Comparison of ENCODE assay signal across 21 cellular contexts in the genomic region with DNA sequence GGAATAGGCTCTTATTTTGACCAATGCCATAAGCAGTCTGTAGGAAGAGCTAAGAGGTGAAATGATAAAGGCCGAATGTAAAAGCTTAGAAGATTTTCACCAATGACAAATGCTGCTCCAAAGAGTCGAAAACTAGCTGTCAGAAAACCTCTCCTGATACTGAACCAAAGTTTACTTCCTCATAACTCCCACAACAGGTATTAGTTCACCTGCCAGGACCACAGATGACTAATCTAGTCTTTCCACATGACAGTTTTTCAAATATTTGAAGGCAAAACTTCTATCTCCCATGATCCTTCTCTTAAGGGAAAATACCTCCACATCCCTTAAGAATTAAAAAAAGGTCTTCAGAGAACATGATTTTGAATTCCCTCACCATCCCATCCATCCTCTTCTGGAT.
"Had no signal": no experiment of that assay in that cellular context is flagged by ENCODE, and none has a peak within 500 bp of the region (broad histone marks: within the 10 kb centered on the region; RNA-seq: fewer than 3 reads in every experiment).

No MANE protein-coding gene starts in this region.

- H3K27ac ChIP-seq: coronary artery, testis, tibial nerve had no signal

- H3K27me3 ChIP-seq: heart right ventricle, testis, tibial nerve had no signal

- H3K4me3 ChIP-seq: coronary artery, heart right ventricle, testis, tibial nerve had no signal

- DNase-seq: effector CD4-positive, alpha-beta T cell; endodermal cell; heart right ventricle; immature natural killer cell; left cardiac atrium; mesendoderm; naive thymus-derived CD4-positive, alpha-beta T cell; nephron progenitor cell; posterior cingulate gyrus; stimulated activated CD4-positive, alpha-beta T cell treated with anti-CD3 and anti-CD28 coated beads, Interleukin-2, amount 100 ng/mL, for 24 hours; stimulated activated CD4-positive, alpha-beta T cell treated with anti-CD3 and anti-CD28 coated beads, Interleukin-4, amount 100 ng/mL, for 4 hours; stimulated activated naive B cell treated with anti-CD40 and anti-IgM and Interleukin-4, amounts not matched to agents 10 μg/mL and 1 μg/mL and 100 μg/mL, for 72 hours; stimulated activated naive CD8-positive, alpha-beta T cell treated with anti-CD3 and anti-CD28 coated beads, Interleukin-15, amount 100 ng/mL, for 72 hours; testis had no signal

- H3K4me1 ChIP-seq: testis, tibial nerve had no signal

- ATAC-seq: esophagus mucosa; left cardiac atrium; naive thymus-derived CD4-positive, alpha-beta T cell; sciatic nerve; stimulated activated naive B cell treated with anti-CD40 and anti-IgM and Interleukin-4, amounts not matched to agents 10 μg/mL and 1 μg/mL and 100 μg/mL, for 72 hours; stimulated activated naive CD8-positive, alpha-beta T cell treated with anti-CD3 and anti-CD28 coated beads, Interleukin-15, amount 100 ng/mL, for 72 hours had no signal

- H3K9me3 ChIP-seq: testis, tibial nerve had no signal

- FAIRE-seq: endothelial cell of umbilical vein, frontal cortex, keratinocyte had no signal

- H3K36me3 ChIP-seq: heart right ventricle, tibial nerve had no signal
